37 cellular contexts compared by ENCODE assay signal in genomic region chr13:88483202-88483601, GRCh38.
"Had no signal": no experiment of that assay in that cellular context is flagged by ENCODE, and none has a peak within 500 bp of the region (broad histone marks: within the 10 kb centered on the region; RNA-seq: fewer than 3 reads in every experiment).

No MANE protein-coding gene starts in this region.

- H3K27me3 Mint-ChIP-seq: activated naive CD4-positive, alpha-beta T cell treated with anti-CD3 and anti-CD28 coated beads, Interleukin-2, amount 10 ng/mL, durations not matched to agents 7 days and 5 days; activated naive CD4-positive, alpha-beta T cell treated with anti-CD3 and anti-CD28 coated beads, Interleukin-2, amount 50 U/mL, for 24 hours; activated naive CD8-positive, alpha-beta T cell; activated naive CD8-positive, alpha-beta T cell treated with anti-CD3 and anti-CD28 coated beads for 36 hours; activated naive CD8-positive, alpha-beta T cell treated with anti-CD3 and anti-CD28 coated beads, Interleukin-2, amount 10 ng/mL, durations not matched to agents 7 days and 5 days; activated naive CD8-positive, alpha-beta T cell treated with anti-CD3 and anti-CD28 coated beads, Interleukin-2, amount 50 U/mL, for 24 hours; activated T-cell treated with anti-CD3 and anti-CD28 coated beads, Interleukin-2, amount 50 U/mL, for 24 hours; activated T-helper 17 cell treated with anti-CD3 and anti-CD28 coated beads, Interleukin-2, amount 50 U/mL, for 72 hours; brain; central memory CD8-positive, alpha-beta T cell had no signal

- H3K27ac Mint-ChIP-seq: activated naive CD4-positive, alpha-beta T cell treated with anti-CD3 and anti-CD28 coated beads for 36 hours; activated naive CD4-positive, alpha-beta T cell treated with anti-CD3 and anti-CD28 coated beads, Interleukin-2, amount 10 ng/mL, durations not matched to agents 7 days and 5 days; activated naive CD4-positive, alpha-beta T cell treated with anti-CD3 and anti-CD28 coated beads, Interleukin-2, amount 50 U/mL, for 24 hours; activated naive CD4-positive, alpha-beta T cell treated with anti-CD3 and anti-CD28 coated beads, Interleukin-2, amount 50 U/mL, for 72 hours; activated naive CD8-positive, alpha-beta T cell; activated naive CD8-positive, alpha-beta T cell treated with anti-CD3 and anti-CD28 coated beads for 36 hours; activated naive CD8-positive, alpha-beta T cell treated with anti-CD3 and anti-CD28 coated beads, Interleukin-2, amount 10 ng/mL, durations not matched to agents 7 days and 5 days; activated naive CD8-positive, alpha-beta T cell treated with anti-CD3 and anti-CD28 coated beads, Interleukin-2, amount 50 U/mL, for 24 hours; activated T-cell treated with anti-CD3 and anti-CD28 coated beads, Interleukin-2, amount 50 U/mL, for 24 hours; activated T-cell treated with anti-CD3 and anti-CD28 coated beads, Interleukin-2, amount 50 U/mL, for 72 hours; activated T-helper 1 cell treated with anti-CD3 and anti-CD28 coated beads, Interleukin-12 subunit alpha, Interleukin-12 subunit beta, Interleukin-2, Interleukin-4 antibody, amounts not matched to agents 30 ng/mL and 10 ng/mL and 1 ng/mL, durations not matched to agents 14 hours and 24 hours and 36 hours; activated T-helper 17 cell treated with anti-CD3 and anti-CD28 coated beads, Interleukin-2, amount 50 U/mL, for 72 hours; activated T-helper 2 cell treated with anti-CD3 and anti-CD28 coated beads, Interferon-gamma antibody, Interleukin-2, Interleukin-4, amounts not matched to agents 10 μg/mL and 5 μg/mL and 100 μg/mL, durations not matched to agents 14 hours and 24 hours and 36 hours; brain had no signal

- H3K9me3 Mint-ChIP-seq: activated naive CD8-positive, alpha-beta T cell treated with anti-CD3 and anti-CD28 coated beads, Interleukin-2, amount 10 ng/mL, durations not matched to agents 7 days and 5 days; activated T-helper 1 cell treated with anti-CD3 and anti-CD28 coated beads, Interleukin-12 subunit alpha, Interleukin-12 subunit beta, Interleukin-2, Interleukin-4 antibody, amounts not matched to agents 30 ng/mL and 10 ng/mL and 1 ng/mL, durations not matched to agents 14 hours and 24 hours and 36 hours had no signal

- H3K4me1 Mint-ChIP-seq: activated naive CD4-positive, alpha-beta T cell treated with anti-CD3 and anti-CD28 coated beads, Interleukin-2, amount 10 ng/mL, durations not matched to agents 7 days and 5 days; activated naive CD4-positive, alpha-beta T cell treated with anti-CD3 and anti-CD28 coated beads, Interleukin-2, amount 50 U/mL, for 24 hours; activated naive CD8-positive, alpha-beta T cell treated with anti-CD3 and anti-CD28 coated beads for 36 hours; activated naive CD8-positive, alpha-beta T cell treated with anti-CD3 and anti-CD28 coated beads, Interleukin-2, amount 10 ng/mL, durations not matched to agents 7 days and 5 days; activated naive CD8-positive, alpha-beta T cell treated with anti-CD3 and anti-CD28 coated beads, Interleukin-2, amount 50 U/mL, for 24 hours; activated T-helper 17 cell treated with anti-CD3 and anti-CD28 coated beads, Interleukin-2, amount 50 U/mL, for 72 hours; brain; central memory CD8-positive, alpha-beta T cell had no signal

- H3K4me1 ChIP-seq: adrenal gland, ascending aorta, body of pancreas, breast epithelium had no signal

- H3K27ac ChIP-seq: adrenal gland, ascending aorta, body of pancreas, brain microvascular endothelial cell, breast epithelium, cardiac muscle cell had no signal

- H3K36me3 Mint-ChIP-seq: activated naive CD4-positive, alpha-beta T cell treated with anti-CD3 and anti-CD28 coated beads, Interleukin-2, amount 10 ng/mL, durations not matched to agents 7 days and 5 days; activated naive CD8-positive, alpha-beta T cell treated with anti-CD3 and anti-CD28 coated beads for 36 hours; activated naive CD8-positive, alpha-beta T cell treated with anti-CD3 and anti-CD28 coated beads, Interleukin-2, amount 10 ng/mL, durations not matched to agents 7 days and 5 days; brain had no signal

- H3K4me3 ChIP-seq: adrenal gland, ascending aorta, body of pancreas, breast epithelium, cardiac muscle cell had no signal

- H3K4me3 Mint-ChIP-seq: activated naive CD4-positive, alpha-beta T cell treated with anti-CD3 and anti-CD28 coated beads for 36 hours; activated naive CD4-positive, alpha-beta T cell treated with anti-CD3 and anti-CD28 coated beads, Interleukin-2, amount 10 ng/mL, durations not matched to agents 7 days and 5 days; activated naive CD4-positive, alpha-beta T cell treated with anti-CD3 and anti-CD28 coated beads, Interleukin-2, amount 50 U/mL, for 24 hours; activated naive CD8-positive, alpha-beta T cell; activated naive CD8-positive, alpha-beta T cell treated with anti-CD3 and anti-CD28 coated beads for 36 hours; activated naive CD8-positive, alpha-beta T cell treated with anti-CD3 and anti-CD28 coated beads, Interleukin-2, amount 10 ng/mL, durations not matched to agents 7 days and 5 days; activated naive CD8-positive, alpha-beta T cell treated with anti-CD3 and anti-CD28 coated beads, Interleukin-2, amount 50 U/mL, for 24 hours; activated T-cell treated with anti-CD3 and anti-CD28 coated beads, Interleukin-2, amount 50 U/mL, for 24 hours; activated T-cell treated with anti-CD3 and anti-CD28 coated beads, Interleukin-2, amount 50 U/mL, for 4 hours; activated T-cell treated with anti-CD3 and anti-CD28 coated beads, Interleukin-2, amount 50 U/mL, for 72 hours; activated T-helper 1 cell treated with anti-CD3 and anti-CD28 coated beads, Interleukin-12 subunit alpha, Interleukin-12 subunit beta, Interleukin-2, Interleukin-4 antibody, amounts not matched to agents 30 ng/mL and 10 ng/mL and 1 ng/mL, durations not matched to agents 14 hours and 24 hours and 36 hours; activated T-helper 17 cell treated with anti-CD3 and anti-CD28 coated beads, Interleukin-2, amount 50 U/mL, for 72 hours; brain; central memory CD8-positive, alpha-beta T cell had no signal

- DNase-seq: activated effector memory CD4-positive, alpha-beta T cell treated with anti-CD3 and anti-CD28 coated beads, Interleukin-2, amount 50 U/mL, for 16 hours; activated effector memory CD4-positive, alpha-beta T cell treated with Interleukin-2 at 50 U/mL for 16 hours; activated gamma-delta T cell; activated gamma-delta T cell treated with Interleukin-2 at 50 U/mL for 16 hours; activated naive CD4-positive, alpha-beta T cell; activated naive CD4-positive, alpha-beta T cell treated with anti-CD3 and anti-CD28 coated beads for 36 hours; activated naive CD4-positive, alpha-beta T cell treated with anti-CD3 and anti-CD28 coated beads, Interleukin-2, amount 10 ng/mL, durations not matched to agents 7 days and 5 days; activated naive CD4-positive, alpha-beta T cell treated with anti-CD3 and anti-CD28 coated beads, Interleukin-2, amount 50 U/mL, for 16 hours; activated naive CD4-positive, alpha-beta T cell treated with Interleukin-2 at 50 U/mL for 16 hours; activated naive CD8-positive, alpha-beta T cell treated with anti-CD3 and anti-CD28 coated beads for 36 hours; activated naive CD8-positive, alpha-beta T cell treated with anti-CD3 and anti-CD28 coated beads, Interleukin-2, amount 10 ng/mL, durations not matched to agents 7 days and 5 days; activated naive CD8-positive, alpha-beta T cell treated with anti-CD3 and anti-CD28 coated beads, Interleukin-2, amount 50 U/mL, for 24 hours; activated T-cell treated with anti-CD3 and anti-CD28 coated beads, Interleukin-2, amount 50 U/mL, for 24 hours; activated T-cell treated with anti-CD3 and anti-CD28 coated beads, Interleukin-2, amount 50 U/mL, for 4 hours; activated T-cell treated with anti-CD3 and anti-CD28 coated beads, Interleukin-2, amount 50 U/mL, for 48 hours; activated T-cell treated with anti-CD3 and anti-CD28 coated beads, Interleukin-2, amount 50 U/mL, for 72 hours; adrenal gland; amniotic stem cell; amygdala; anterior cingulate cortex; aorta; body of pancreas; brain microvascular endothelial cell; caudate nucleus; central memory CD4-positive, alpha-beta T cell; cerebellar nuclear complex had no signal

- ATAC-seq: activated naive CD4-positive, alpha-beta T cell treated with anti-CD3 and anti-CD28 coated beads, Interleukin-2, amount 50 U/mL, for 72 hours; activated naive CD8-positive, alpha-beta T cell treated with anti-CD3 and anti-CD28 coated beads, Interleukin-2, amount 50 U/mL, for 24 hours; activated T-cell treated with anti-CD3 and anti-CD28 coated beads, Interleukin-2, amount 50 U/mL, for 4 hours; activated T-cell treated with anti-CD3 and anti-CD28 coated beads, Interleukin-2, amount 50 U/mL, for 72 hours; activated T-helper 17 cell treated with anti-CD3 and anti-CD28 coated beads, Interleukin-2, amount 50 U/mL, for 72 hours; body of pancreas had no signal

- H3K27me3 ChIP-seq: adrenal gland, ascending aorta, body of pancreas, brain microvascular endothelial cell, breast epithelium, cardiac muscle cell had no signal

- H3K36me3 ChIP-seq: adrenal gland, ascending aorta, brain microvascular endothelial cell, breast epithelium, cardiac muscle cell had no signal

- H3K9me3 ChIP-seq: adrenal gland, ascending aorta had no signal
